ENCODE assay signal across 15 cellular contexts in genomic region chr3:21013566-21013965, GRCh38.
DNase-seq lines count a peak whose midpoint lies in the region; ATAC-seq and TF ChIP-seq lines count a peak whose summit lies in the region.
"Had no signal": no experiment of that assay in that cellular context is flagged by ENCODE, and none has a peak within 500 bp of the region (broad histone marks: within the 10 kb centered on the region; RNA-seq: fewer than 3 reads in every experiment).

No MANE protein-coding gene starts in this region.

- no peaks in the 10 kb centered on the region for H3K4me1 Mint-ChIP-seq in endothelial cell (ENCODE audit: unreplicated experiment)
- H3K4me1 Mint-ChIP-seq: CD8-positive, alpha-beta memory T cell had no signal

- H3K4me3 Mint-ChIP-seq in endothelial cell (ENCODE audit: unreplicated experiment): no peak overlapping the region
- H3K4me3 Mint-ChIP-seq: CD8-positive, alpha-beta memory T cell had no signal

- no peak overlapping the region for H3K4me3 ChIP-seq in epithelial cell of esophagus (ENCODE audit: low read length)
- H3K4me3 ChIP-seq in sigmoid colon: no peak overlapping the region
- no peak overlapping the region for H3K4me3 ChIP-seq in coronary artery
- H3K4me3 ChIP-seq: BLaER1, HAP-1 had no signal

- TF ChIP-seq CTCF in epithelial cell of esophagus (IDR thresholded peaks at IDR 0.05; ENCODE audit: insufficient read depth, low read depth, low read length, missing control alignments) (no peak), sigmoid colon (IDR thresholded peaks at IDR 0.05) (no peak), coronary artery (IDR thresholded peaks at IDR 0.05) (no peak), endothelial cell (IDR thresholded peaks at IDR 0.05; ENCODE audit: unreplicated experiment) (no peak)

- intact Hi-C loops in sigmoid colon (cut with DNase I): no loop called here

- TF ChIP-seq EP300 in sigmoid colon (IDR thresholded peaks at IDR 0.05): no peak

- no peak for ATAC-seq in GM21529 (IDR thresholded peaks at IDR 0.05; ENCODE audit: unreplicated experiment)
- ATAC-seq: HepG2 had no signal

- no peaks in the 10 kb centered on the region for H3K27me3 ChIP-seq in sigmoid colon
- H3K27me3 ChIP-seq: BLaER1 had no signal

- peaks cover 2% of the 10 kb centered on the region for H3K27me3 Mint-ChIP-seq in endothelial cell (ENCODE audit: unreplicated experiment)
- H3K27me3 Mint-ChIP-seq: CD8-positive, alpha-beta memory T cell had no signal

- no peak for TF ChIP-seq POLR2A in sigmoid colon (IDR thresholded peaks at IDR 0.05)

- no peak overlapping the region for H3K27ac ChIP-seq in sigmoid colon
- no peak overlapping the region for H3K27ac ChIP-seq in coronary artery
- H3K27ac ChIP-seq: BLaER1 had no signal

- H3K27ac Mint-ChIP-seq in endothelial cell (ENCODE audit: unreplicated experiment): no peak overlapping the region
- H3K27ac Mint-ChIP-seq: CD8-positive, alpha-beta memory T cell had no signal

- no peaks in the 10 kb centered on the region for H3K36me3 ChIP-seq in sigmoid colon
- H3K36me3 ChIP-seq: BLaER1, HAP-1 had no signal

- DNase-seq in GM04503 (ENCODE audit: low read depth) (peak; percentile 11), OCI-M1 (lab: John Stamatoyannopoulos, UW) (peak; percentile 12), epithelial cell of esophagus (ENCODE audit: low read depth) (peak; percentile 74), sigmoid colon (no peak), coronary artery (ENCODE audit: low spot score) (no peak), endothelial cell (ENCODE audit: low spot score) (no peak)
- DNase-seq: AML-193; Caco-2; CD8-positive, alpha-beta memory T cell; DND-41; GF-D8 had no signal

- peaks cover 0 to 4% (median 0%) of the 10 kb centered on the region in 4 donors for H3K9me3 ChIP-seq in sigmoid colon
- H3K9me3 ChIP-seq: Caco-2, HAP-1 had no signal

- H3K4me1 ChIP-seq in sigmoid colon: no peaks in the 10 kb centered on the region
- H3K4me1 ChIP-seq: BLaER1, Caco-2, HAP-1 had no signal

- H3K36me3 Mint-ChIP-seq in endothelial cell (ENCODE audit: low read depth, unreplicated experiment): no peaks in the 10 kb centered on the region
- H3K36me3 Mint-ChIP-seq: CD8-positive, alpha-beta memory T cell had no signal

- no peaks in the 10 kb centered on the region for H3K9me3 Mint-ChIP-seq in endothelial cell (ENCODE audit: unreplicated experiment)

Comparison
In these comparisons a context has a peak if more than half of its experiments do, and no peak if none do; other contexts are left out.
1. DNase-seq: peak in GM04503 (single experiment), OCI-M1 (single experiment) and epithelial cell of esophagus (single experiment); none in sigmoid colon (single experiment), coronary artery (single experiment) and endothelial cell (single experiment).